ENCODE assay signal across 8 cellular contexts in genomic region chr12:14167005-14167628, GRCh38.
DNase-seq lines count a peak whose midpoint lies in the region; ATAC-seq and TF ChIP-seq lines count a peak whose summit lies in the region.

No MANE protein-coding gene starts in this region.

- no peaks in the 10 kb centered on the region for H3K27me3 ChIP-seq in smooth muscle cell (ENCODE audit: low read depth)

- peak; percentile 97 for TF ChIP-seq CTCF in astrocyte of the cerebellum (IDR thresholded peaks at IDR 0.05; ENCODE audit: low read depth, low read length, missing control alignments)
- TF ChIP-seq CTCF in smooth muscle cell (IDR thresholded peaks at IDR 0.05; ENCODE audit: borderline replicate concordance, insufficient read depth, poor library complexity, severe bottlenecking), result peak; percentile 98

- H4K20me1 ChIP-seq in smooth muscle cell (ENCODE audit: low read depth), result no peaks in the 10 kb centered on the region

- DNase-seq in Right ventricle myocardium superior (no peak), left cardiac atrium (no peak), HuH-7 (ENCODE audit: low spot score) (peak; percentile 68), OCI-M1 (lab: John Stamatoyannopoulos, UW) (peak; percentile 65), astrocyte of the cerebellum (ENCODE audit: low read depth) (peak; percentile 23), iPS DF 4.7 (ENCODE audit: extremely low read depth, low spot score) (peak; percentile 33), smooth muscle cell (lab: John Stamatoyannopoulos, UW; ENCODE audit: unreplicated experiment) (no peak)

- no peaks in the 10 kb centered on the region for H3K79me2 ChIP-seq in smooth muscle cell (ENCODE audit: low read depth)

- H3K36me3 ChIP-seq in smooth muscle cell (ENCODE audit: low read depth), result no peaks in the 10 kb centered on the region

- WGBS in smooth muscle cell (ENCODE audit: low lambda C conversion rate), result 13% methylated on average over 4 of the region's 4 CpGs

- H3K9ac ChIP-seq in smooth muscle cell (ENCODE audit: low read depth), result no peak overlapping the region

- ATAC-seq in Right ventricle myocardium superior (ENCODE audit: poor library complexity), result peak; percentile 49
- ATAC-seq in left cardiac atrium, result no peak
- ATAC-seq in HG03097 (IDR thresholded peaks at IDR 0.05; ENCODE audit: low FRiP score, unreplicated experiment), result no peak

- no peaks in the 10 kb centered on the region for H3K4me1 ChIP-seq in smooth muscle cell (ENCODE audit: low read depth)

- no peaks in the 10 kb centered on the region for H3K9me3 ChIP-seq in smooth muscle cell (replicated peaks; ENCODE audit: low read depth)

- no peak overlapping the region for H2AFZ ChIP-seq in smooth muscle cell (ENCODE audit: low read depth)

- intact Hi-C loops in Right ventricle myocardium superior (cut with DNase I), result loop anchor here (5.0 kb wide), 1 partner anchor 430 kb away; no protein-coding TSS in a partner anchor
- intact Hi-C loops in left cardiac atrium (cut with DNase I), result loop anchor here (2.0 to 5.0 kb wide), 5 partner anchors 304 to 890 kb away; no protein-coding TSS in a partner anchor

- H3K27ac ChIP-seq in smooth muscle cell (ENCODE audit: low read depth), result no peak overlapping the region

- no peaks in the 10 kb centered on the region for H3F3A ChIP-seq in smooth muscle cell (ENCODE audit: low read depth)

- H3K4me2 ChIP-seq in smooth muscle cell, result no peak overlapping the region

- no peak overlapping the region for H3K4me3 ChIP-seq in astrocyte of the cerebellum (ENCODE audit: low read depth, low read length)
- H3K4me3 ChIP-seq in smooth muscle cell, result no peak overlapping the region

- in situ Hi-C loops in astrocyte of the cerebellum (cut with HindIII; ENCODE audit: low sequenced_read_pairs), result no loop called here

Comparison
In these comparisons a context has a peak if more than half of its experiments do, and no peak if none do; other contexts are left out.
1. DNase-seq: peak in HuH-7 (single experiment), OCI-M1 (single experiment), astrocyte of the cerebellum (single experiment) and iPS DF 4.7 (single experiment); none in Right ventricle myocardium superior (single experiment), left cardiac atrium (single experiment) and smooth muscle cell (single experiment).